19 cellular contexts compared by ENCODE assay signal in genomic region chr19:35228177-35228930, GRCh38. TPM values are rescaled to one million over a fixed set of nuclear protein-coding genes. Genes with fewer than 3 reads are reported as not detected.
DNase-seq lines count a peak whose midpoint lies in the region; ATAC-seq and TF ChIP-seq lines count a peak whose summit lies in the region.
"Had no signal": no experiment of that assay in that cellular context is flagged by ENCODE, and none has a peak within 500 bp of the region (broad histone marks: within the 10 kb centered on the region; RNA-seq: fewer than 3 reads in every experiment).

Gene FAM187B (minus strand): TSS chr19:35228739. CDS start chr19:35228680, 59 bp downstream.

- no peak within 1 kb of the TSS for H3K27ac ChIP-seq in right atrium auricular region
- H3K27ac ChIP-seq in heart left ventricle, result no peak within 1 kb of the TSS
- H3K27ac ChIP-seq in coronary artery, result no peak within 1 kb of the TSS
- H3K27ac ChIP-seq in colonic mucosa, result no peak within 1 kb of the TSS
- no peak within 1 kb of the TSS for H3K27ac ChIP-seq in PC-3 (ENCODE audit: low read length)
- H3K27ac ChIP-seq: pancreas had no signal

- intact Hi-C loops in heart left ventricle (cut with DNase I), result no loop called here
- intact Hi-C loops in colonic mucosa (cut with DNase I), result loop anchor here (10.0 kb wide), 1 partner anchor 164 kb away; no protein-coding TSS in a partner anchor
- intact Hi-C loops in PC-3 (cut with micrococcal nuclease), result no loop called here

- H3K9me3 Mint-ChIP-seq in nephron progenitor cell, result no peaks in the 10 kb centered on the region
- H3K9me3 Mint-ChIP-seq: CD8-positive, alpha-beta T cell had no signal

- no peaks in the 10 kb centered on the region for H3K36me3 ChIP-seq in right atrium auricular region
- H3K36me3 ChIP-seq in heart left ventricle, result no peaks in the 10 kb centered on the region
- no peaks in the 10 kb centered on the region for H3K36me3 ChIP-seq in colonic mucosa
- H3K36me3 ChIP-seq in PC-3 (ENCODE audit: low read depth, low read length), result no peaks in the 10 kb centered on the region
- H3K36me3 ChIP-seq: pancreas had no signal

- no peaks in the 10 kb centered on the region for H3F3A ChIP-seq in PC-3 (ENCODE audit: low read length, unreplicated experiment)

- H3K27me3 ChIP-seq in right atrium auricular region (no peaks in the 10 kb centered on the region), heart left ventricle (no peaks in the 10 kb centered on the region), colonic mucosa (no peaks in the 10 kb centered on the region), PC-3 (ENCODE audit: low read length) (no peaks in the 10 kb centered on the region)
- H3K27me3 ChIP-seq: pancreas had no signal

- DNase-seq in right atrium auricular region (ENCODE audit: low spot score), result peak; percentile 34
- no peak for DNase-seq in heart left ventricle
- DNase-seq in coronary artery (ENCODE audit: low spot score), result peak; percentile 53
- no peak for DNase-seq in nephron progenitor cell
- DNase-seq in ureter (ENCODE audit: low spot score), result peak; percentile 23
- DNase-seq in colonic mucosa, result no peak
- no peak for DNase-seq in PC-3
- no peak for DNase-seq in iPS-NIHi7 (ENCODE audit: extremely low spot score)
- DNase-seq: glutamatergic neuron, NCI-H1092 treated with DMSO at 0.1 percent for 48 hours, NCI-H510A had no signal

- no peak within 1 kb of the TSS for H3K4me2 ChIP-seq in PC-3 (ENCODE audit: low read length)

- no peak within 1 kb of the TSS for H2AFZ ChIP-seq in PC-3 (ENCODE audit: low read length)

- no peaks in the 10 kb centered on the region for H3K9me2 ChIP-seq in PC-3 (replicated peaks; ENCODE audit: low read length)

- BruUV-seq in PC-3 (replicated peaks; lab: Mats Ljungman, UMichigan), result no TSS peak

- H3K79me2 ChIP-seq in PC-3 (ENCODE audit: low read length), result no peaks in the 10 kb centered on the region

- peak within 1 kb of the TSS; percentile 88 for H3K27ac Mint-ChIP-seq in nephron progenitor cell
- H3K27ac Mint-ChIP-seq: CD8-positive, alpha-beta T cell had no signal

- CTCF ChIA-PET in PC-3 (lab: Charles Lee), result no interaction called here

- no peaks in the 10 kb centered on the region for H4K20me1 ChIP-seq in PC-3 (ENCODE audit: low read length)

- peaks cover 10% of the 10 kb centered on the region for H3K4me1 Mint-ChIP-seq in nephron progenitor cell

- H3K4me1 ChIP-seq in right atrium auricular region (peaks cover 0 to 11% of the 10 kb centered on the region in 2 donors), heart left ventricle (peaks cover 0 to 6% (median 0%) of the 10 kb centered on the region in 12 donors), colonic mucosa (no peaks in the 10 kb centered on the region), PC-3 (ENCODE audit: insufficient read depth, low read length) (no peaks in the 10 kb centered on the region)
- H3K4me1 ChIP-seq: pancreas had no signal

- no peaks in the 10 kb centered on the region for H3K9me3 ChIP-seq in right atrium auricular region
- no peaks in the 10 kb centered on the region for H3K9me3 ChIP-seq in heart left ventricle
- no peaks in the 10 kb centered on the region for H3K9me3 ChIP-seq in colonic mucosa
- no peaks in the 10 kb centered on the region for H3K9me3 ChIP-seq in PC-3 (ENCODE audit: low read length)
- H3K9me3 ChIP-seq: pancreas had no signal

- no peak within 1 kb of the TSS for H3K4me3 ChIP-seq in right atrium auricular region
- H3K4me3 ChIP-seq in heart left ventricle, result no peak within 1 kb of the TSS
- no peak within 1 kb of the TSS for H3K4me3 ChIP-seq in coronary artery
- no peak within 1 kb of the TSS for H3K4me3 ChIP-seq in colonic mucosa
- no peak within 1 kb of the TSS for H3K4me3 ChIP-seq in PC-3 (ENCODE audit: low read length)
- H3K4me3 ChIP-seq: lung, pancreas had no signal

- POLR2A ChIA-PET in PC-3 (lab: Charles Lee; ENCODE audit: unreplicated experiment), result no interaction called here

- ATAC-seq in heart left ventricle (no peak), PC-3 (no peak)
- ATAC-seq: CD8-positive, alpha-beta T cell; pancreas had no signal

- no peak for TF ChIP-seq POLR2A in heart left ventricle (IDR thresholded peaks at IDR 0.05)

- H3K9ac ChIP-seq in colonic mucosa (ENCODE audit: low read depth in 2 of 2, low read length in 2 of 2) (no peak within 1 kb of the TSS), PC-3 (ENCODE audit: low read length) (no peak within 1 kb of the TSS)

- WGBS in heart left ventricle, 4 donors, result 88 to 92% (median 90%) methylated on average over 8 to 14 of the region's 14 CpGs

- no peaks in the 10 kb centered on the region for H3K36me3 Mint-ChIP-seq in nephron progenitor cell (ENCODE audit: low read depth)
- H3K36me3 Mint-ChIP-seq: CD8-positive, alpha-beta T cell had no signal

- H3K27me3 Mint-ChIP-seq in nephron progenitor cell (ENCODE audit: low read depth, poor library complexity), result peaks cover 12% of the 10 kb centered on the region

- H3K4me3 Mint-ChIP-seq in nephron progenitor cell, result no peak within 1 kb of the TSS
- H3K4me3 Mint-ChIP-seq: CD8-positive, alpha-beta T cell had no signal

- TF ChIP-seq CTCF in right atrium auricular region (IDR thresholded peaks at IDR 0.05) (no peak), heart left ventricle (IDR thresholded peaks at IDR 0.05) (no peak), coronary artery (IDR thresholded peaks at IDR 0.05) (no peak), nephron progenitor cell (IDR thresholded peaks at IDR 0.05) (no peak), colonic mucosa (IDR thresholded peaks at IDR 0.05) (no peak), PC-3 (conservative IDR thresholded peaks at IDR 0.05; ENCODE audit: low read depth, low read length) (no peak)

RNA-seq across cellular contexts. Expression of gene FAM187B, which starts in this region (rescaled TPM):
- total RNA-seq in right atrium auricular region, result not detected
- total RNA-seq in heart left ventricle, result not detected
- under 1 TPM in 1 of 2 donors, not detected in 1; 0.06 TPM for polyA plus RNA-seq in heart left ventricle
- total RNA-seq in ureter, result not detected
- not detected for total RNA-seq in colonic mucosa
- not detected in 2 replicates for total RNA-seq in PC-3 (2014; rRNA removed)
- total RNA-seq: astrocyte; CD8-positive, alpha-beta T cell; cerebellum; HT1080; LHCN-M2; pancreas had no signal
- polyA plus RNA-seq: AG04450, pancreas had no signal

Comparison
In these comparisons a context has a peak if more than half of its experiments do, and no peak if none do; other contexts are left out.
1. Peak in DNase-seq in right atrium auricular region; RNA of the gene not detected or under 1 TPM.
2. Peak in DNase-seq in ureter; RNA of the gene not detected or under 1 TPM.